13 cellular contexts compared by ENCODE assay signal in the genomic region with DNA sequence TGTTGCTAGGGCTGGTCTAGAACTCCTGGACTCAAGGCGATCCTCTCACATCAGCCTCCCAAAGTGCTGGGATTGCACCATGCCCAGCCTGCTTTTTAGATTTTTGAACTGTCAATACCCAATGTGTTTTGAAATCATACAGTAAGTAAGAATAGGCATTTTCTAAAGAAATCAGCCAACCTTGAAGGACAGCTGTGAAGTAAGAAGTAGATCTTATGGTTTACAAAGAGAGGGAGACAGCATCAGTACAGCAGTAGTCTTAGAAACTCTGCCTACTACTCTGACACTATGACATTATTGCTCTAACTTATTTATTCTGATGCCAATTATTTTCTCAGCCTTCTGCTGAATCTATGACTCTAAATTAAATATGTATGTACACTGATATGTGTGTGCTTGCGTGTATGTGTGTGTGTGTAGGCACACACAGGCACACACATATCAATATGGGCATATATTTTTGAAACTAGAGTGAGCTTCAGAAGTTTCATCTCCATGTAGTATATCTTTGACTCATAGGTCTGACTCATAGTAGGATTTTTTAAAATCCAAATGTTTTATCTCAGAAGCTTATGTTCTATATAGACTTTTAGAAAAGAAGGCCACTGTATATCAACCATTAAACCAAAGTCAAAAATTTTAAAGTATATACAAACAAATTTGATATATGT.
DNase-seq lines count a peak whose midpoint lies in the region; ATAC-seq and TF ChIP-seq lines count a peak whose summit lies in the region.
"Had no signal": no experiment of that assay in that cellular context is flagged by ENCODE, and none has a peak within 500 bp of the region (broad histone marks: within the 10 kb centered on the region; RNA-seq: fewer than 3 reads in every experiment).

No MANE protein-coding gene starts in this region.

- H3K27me3 ChIP-seq in thyroid gland, result no peaks in the 10 kb centered on the region
- H3K27me3 ChIP-seq: uterus had no signal

- no peak overlapping the region for H3K27ac ChIP-seq in thyroid gland
- H3K27ac ChIP-seq: uterus had no signal

- TF ChIP-seq CTCF in GM10266 (IDR thresholded peaks at IDR 0.05; ENCODE audit: control insufficient read depth, insufficient read depth, low read depth, missing control alignments) (no peak), thyroid gland (IDR thresholded peaks at IDR 0.05) (no peak)

- H3K9me3 ChIP-seq in thyroid gland, result no peaks in the 10 kb centered on the region
- H3K9me3 ChIP-seq: uterus had no signal

- WGBS in thyroid gland, 2 donors, result 73 to 96% methylated on average over 2 of the region's 2 CpGs

- H3K36me3 ChIP-seq in thyroid gland, result no peaks in the 10 kb centered on the region
- H3K36me3 ChIP-seq: uterus had no signal

- no peak for TF ChIP-seq POLR2A in thyroid gland (IDR thresholded peaks at IDR 0.05)

- intact Hi-C loops in thyroid gland (cut with DNase I), result no loop called here

- ATAC-seq in GM19395 (IDR thresholded peaks at IDR 0.05; ENCODE audit: unreplicated experiment), result peak; percentile 79
- peak; percentile 49 for ATAC-seq in HG02678 (IDR thresholded peaks at IDR 0.05; ENCODE audit: unreplicated experiment)
- ATAC-seq in HG03469 (IDR thresholded peaks at IDR 0.05; ENCODE audit: unreplicated experiment), result peak; percentile 67
- ATAC-seq: activated CD8-positive, alpha-beta T cell treated with anti-CD3 and anti-CD28 coated beads for 36 hours had no signal

- no peak overlapping the region for H3K4me3 ChIP-seq in thyroid gland (replicated peaks in 1 of 3)
- H3K4me3 ChIP-seq: uterus had no signal

- DNase-seq in GM10266 (ENCODE audit: extremely low spot score) (peak; percentile 3), ureter (ENCODE audit: low spot score) (no peak), NCI-H187 (lab: John Stamatoyannopoulos, UW) (no peak), thyroid gland (no peak), DMS 273 (lab: John Stamatoyannopoulos, UW; ENCODE audit: unreplicated experiment) (no peak)
- DNase-seq: activated CD8-positive, alpha-beta T cell treated with anti-CD3 and anti-CD28 coated beads for 36 hours; activated naive CD4-positive, alpha-beta T cell treated with anti-CD3 and anti-CD28 coated beads for 36 hours; Karpas-422; stimulated activated CD8-positive, alpha-beta memory T cell treated with anti-CD3 and anti-CD28 coated beads, Interleukin-4, amount 100 ng/mL, for 48 hours; uterus had no signal

- H3K4me1 ChIP-seq in thyroid gland, result no peaks in the 10 kb centered on the region
- H3K4me1 ChIP-seq: uterus had no signal
